14 cellular contexts compared by ENCODE assay signal in genomic region chr11:132909016-132909606, GRCh38.
A peak's percentile ranks its signal among the peaks of the same experiment; 100 is the strongest.
DNase-seq lines count a peak whose midpoint lies in the region; ATAC-seq, FAIRE-seq and TF ChIP-seq lines count a peak whose summit lies in the region.
"Had no signal": no experiment of that assay in that cellular context is flagged by ENCODE, and none has a peak within 500 bp of the region (broad histone marks: within the 10 kb centered on the region; RNA-seq: fewer than 3 reads in every experiment).

No MANE protein-coding gene starts in this region.

- ATAC-seq in stimulated activated effector memory CD8-positive, alpha-beta T cell treated with anti-CD3 and anti-CD28 coated beads, Interleukin-12 subunit alpha, Interleukin-12 subunit beta, amount 100 ng/mL, for 72 hours = no peak

- H4K91ac ChIP-seq in neuronal stem cell (ENCODE audit: low read depth, low read length, poor library complexity) = no peak overlapping the region

- peak; percentile 45 for FAIRE-seq in RCC 7860 (lab: Jason Lieb, UNC)

- no peak overlapping the region for H4K8ac ChIP-seq in neuronal stem cell (ENCODE audit: low read depth, low read length)

- H3K9ac ChIP-seq in neuronal stem cell (ENCODE audit: low read depth, low read length, poor library complexity) = no peak overlapping the region
- H3K9ac ChIP-seq: BLaER1 treated with 17β-estradiol and CSF1 and Interleukin-3, amounts not matched to agents 10 nM and 100 nM; GM23248 had no signal

- H2BK12ac ChIP-seq in neuronal stem cell (ENCODE audit: low read length) = no peak overlapping the region

- H3K4me1 ChIP-seq in neuronal stem cell (ENCODE audit: control insufficient read depth in 2 of 2, insufficient read depth in 1 of 2, low read depth in 1 of 2, low read length in 2 of 2) (peaks cover 9 to 10% of the 10 kb centered on the region in 2 donors), uterus (no peaks in the 10 kb centered on the region), sigmoid colon (no peaks in the 10 kb centered on the region)

- H2AK5ac ChIP-seq in neuronal stem cell (ENCODE audit: low read depth, low read length) = peak overlapping the region; percentile 66

- TF ChIP-seq POLR2A in uterus (IDR thresholded peaks at IDR 0.05) (no peak), sigmoid colon (IDR thresholded peaks at IDR 0.05) (no peak)

- H3K36me3 ChIP-seq in neuronal stem cell (replicated peaks in 1 of 2; ENCODE audit: control insufficient read depth in 2 of 2, insufficient read depth in 2 of 2, low read length in 2 of 2) (no peaks in the 10 kb centered on the region), uterus (no peaks in the 10 kb centered on the region), sigmoid colon (no peaks in the 10 kb centered on the region)
- H3K36me3 ChIP-seq: BLaER1 treated with 17β-estradiol and CSF1 and Interleukin-3, amounts not matched to agents 10 nM and 100 nM had no signal

- peak; percentile 11 for DNase-seq in RCC 7860 (ENCODE audit: low spot score)
- DNase-seq in cerebellum (ENCODE audit: low spot score) = peak; percentile 53
- peak; percentile 58 for DNase-seq in glomerular visceral epithelial cell (ENCODE audit: extremely low spot score)
- no peak for DNase-seq in neuronal stem cell (ENCODE audit: low spot score)
- DNase-seq in uterus = no peak
- no peak for DNase-seq in medulla oblongata (ENCODE audit: extremely low spot score)
- DNase-seq in sigmoid colon = no peak
- DNase-seq in stimulated activated effector memory CD8-positive, alpha-beta T cell treated with anti-CD3 and anti-CD28 coated beads, Interleukin-12 subunit alpha, Interleukin-12 subunit beta, amount 100 ng/mL, for 72 hours (ENCODE audit: low spot score in 2 of 2) = no peak
- DNase-seq: ACHN; CD4-positive, CD25-positive, alpha-beta regulatory T cell; DMS53; GM23248; H7 had no signal

- intact Hi-C loops in uterus (cut with DNase I; ENCODE audit: low total_unique reads) = no loop called here
- intact Hi-C loops in sigmoid colon (cut with DNase I) = no loop called here

- H2AFZ ChIP-seq in neuronal stem cell (ENCODE audit: low read length) = no peak overlapping the region
- H2AFZ ChIP-seq: GM23248 had no signal

- no peaks in the 10 kb centered on the region for H3K9me3 Mint-ChIP-seq in stimulated activated effector memory CD8-positive, alpha-beta T cell treated with anti-CD3 and anti-CD28 coated beads, Interleukin-12 subunit alpha, Interleukin-12 subunit beta, amount 100 ng/mL, for 72 hours

- H3K14ac ChIP-seq in neuronal stem cell (ENCODE audit: low read length) = no peak overlapping the region

- no peak for TF ChIP-seq CTCF in uterus (IDR thresholded peaks at IDR 0.05)
- no peak for TF ChIP-seq CTCF in sigmoid colon (IDR thresholded peaks at IDR 0.05)

- no CpG with 5 or more reads among the region's 8 CpGs for WGBS in neuronal stem cell (ENCODE audit: extremely low coverage in 2 of 2, insufficient read length in 2 of 2, insufficient replicate concordance in 1 of 2), 2 donors
- 81 to 90% methylated on average over 8 of the region's 8 CpGs for WGBS in sigmoid colon, 2 donors

- no peaks in the 10 kb centered on the region for H3K4me1 Mint-ChIP-seq in stimulated activated effector memory CD8-positive, alpha-beta T cell treated with anti-CD3 and anti-CD28 coated beads, Interleukin-12 subunit alpha, Interleukin-12 subunit beta, amount 100 ng/mL, for 72 hours
- H3K4me1 Mint-ChIP-seq: CD4-positive, CD25-positive, alpha-beta regulatory T cell had no signal

- no peaks in the 10 kb centered on the region for H3K36me3 Mint-ChIP-seq in stimulated activated effector memory CD8-positive, alpha-beta T cell treated with anti-CD3 and anti-CD28 coated beads, Interleukin-12 subunit alpha, Interleukin-12 subunit beta, amount 100 ng/mL, for 72 hours
- H3K36me3 Mint-ChIP-seq: CD4-positive, CD25-positive, alpha-beta regulatory T cell had no signal

- no peak overlapping the region for H2BK15ac ChIP-seq in neuronal stem cell (ENCODE audit: low read length)

- peak overlapping the region; percentile 66 for H3K18ac ChIP-seq in neuronal stem cell (ENCODE audit: low read length)

- no peak for TF ChIP-seq EP300 in sigmoid colon (IDR thresholded peaks at IDR 0.05)

- H3K79me1 ChIP-seq in neuronal stem cell (ENCODE audit: low read depth, low read length) = no peaks in the 10 kb centered on the region

- H3K9me3 ChIP-seq in neuronal stem cell (replicated peaks in 1 of 2; ENCODE audit: control insufficient read depth in 2 of 2, insufficient read depth in 1 of 2, low read depth in 1 of 2, low read length in 2 of 2) = peaks cover 0 to 3% of the 10 kb centered on the region in 2 donors
- H3K9me3 ChIP-seq in uterus = no peaks in the 10 kb centered on the region
- H3K9me3 ChIP-seq in sigmoid colon = no peaks in the 10 kb centered on the region

- H3K4me3 Mint-ChIP-seq in stimulated activated effector memory CD8-positive, alpha-beta T cell treated with anti-CD3 and anti-CD28 coated beads, Interleukin-12 subunit alpha, Interleukin-12 subunit beta, amount 100 ng/mL, for 72 hours = no peak overlapping the region
- H3K4me3 Mint-ChIP-seq: CD4-positive, CD25-positive, alpha-beta regulatory T cell had no signal

- no peak overlapping the region for H2BK5ac ChIP-seq in neuronal stem cell (ENCODE audit: low read length)

- no peak overlapping the region for H3K4me3 ChIP-seq in neuronal stem cell (ENCODE audit: low read length in 2 of 2)
- H3K4me3 ChIP-seq in uterus = no peak overlapping the region
- H3K4me3 ChIP-seq in sigmoid colon = no peak overlapping the region
- H3K4me3 ChIP-seq: BLaER1 treated with 17β-estradiol and CSF1 and Interleukin-3, amounts not matched to agents 10 nM and 100 nM; GM23248 had no signal

- H3K27ac ChIP-seq in neuronal stem cell (replicated peaks; ENCODE audit: low read length) = no peak overlapping the region
- H3K27ac ChIP-seq in uterus = no peak overlapping the region
- H3K27ac ChIP-seq in sigmoid colon = no peak overlapping the region
- H3K27ac ChIP-seq: BLaER1 treated with 17β-estradiol and CSF1 and Interleukin-3, amounts not matched to agents 10 nM and 100 nM; GM23248 had no signal

- no peaks in the 10 kb centered on the region for H3K27me3 ChIP-seq in neuronal stem cell (ENCODE audit: control insufficient read depth in 3 of 3, insufficient read depth in 3 of 3, low read depth in 1 of 3, low read length in 3 of 3)
- no peaks in the 10 kb centered on the region for H3K27me3 ChIP-seq in uterus
- H3K27me3 ChIP-seq in sigmoid colon = no peaks in the 10 kb centered on the region
- H3K27me3 ChIP-seq: BLaER1 treated with 17β-estradiol and CSF1 and Interleukin-3, amounts not matched to agents 10 nM and 100 nM had no signal

- no peak overlapping the region for H2BK120ac ChIP-seq in neuronal stem cell (ENCODE audit: low read depth, low read length)

- H3K27ac Mint-ChIP-seq in stimulated activated effector memory CD8-positive, alpha-beta T cell treated with anti-CD3 and anti-CD28 coated beads, Interleukin-12 subunit alpha, Interleukin-12 subunit beta, amount 100 ng/mL, for 72 hours = no peak overlapping the region
- H3K27ac Mint-ChIP-seq: CD4-positive, CD25-positive, alpha-beta regulatory T cell had no signal

- H3K4me2 ChIP-seq in neuronal stem cell (ENCODE audit: insufficient read depth, low read length, poor library complexity, severe bottlenecking) = no peak overlapping the region

- no peak overlapping the region for H3K4ac ChIP-seq in neuronal stem cell (ENCODE audit: low read length)

- peak overlapping the region; percentile 16 for H3K23ac ChIP-seq in neuronal stem cell (ENCODE audit: low read depth, low read length, poor library complexity)

Comparison
In these comparisons a context has a peak if more than half of its experiments do, and no peak if none do; other contexts are left out.
1. DNase-seq: peak in RCC 7860 (single experiment), cerebellum (single experiment) and glomerular visceral epithelial cell (single experiment); none in neuronal stem cell (single experiment), uterus (0 of 2), medulla oblongata (single experiment), sigmoid colon (single experiment) and stimulated activated effector memory CD8-positive, alpha-beta T cell treated with anti-CD3 and anti-CD28 coated beads, Interleukin-12 subunit alpha, Interleukin-12 subunit beta, amount 100 ng/mL, for 72 hours (0 of 2).